Comparison of ENCODE assay signal across 10 cellular contexts in genomic region chr16:85988723-85989313, GRCh38.
DNase-seq lines count a peak whose midpoint lies in the region; ATAC-seq, FAIRE-seq and TF ChIP-seq lines count a peak whose summit lies in the region.
"Had no signal": no experiment of that assay in that cellular context is flagged by ENCODE, and none has a peak within 500 bp of the region (broad histone marks: within the 10 kb centered on the region; RNA-seq: fewer than 3 reads in every experiment).

No MANE protein-coding gene starts in this region.

- H3K4me1 ChIP-seq in gastrocnemius medialis: no peaks in the 10 kb centered on the region

- peaks cover 0 to 34% (median 12%) of the 10 kb centered on the region in 3 donors for H3K27me3 ChIP-seq in gastrocnemius medialis

- TF ChIP-seq CTCF in gastrocnemius medialis (IDR thresholded peaks at IDR 0.05 in 4 of 5, conservative IDR thresholded peaks at IDR 0.05 in 1 of 5): no peak

- no peaks in the 10 kb centered on the region for H3K9me3 ChIP-seq in gastrocnemius medialis

- peak; percentile 46; the same call in 1 of the 2 replicates for TF ChIP-seq POLR2A in GM12892 (IDR thresholded peaks at IDR 0.05; ENCODE audit: low read depth, low read length)
- TF ChIP-seq POLR2A in gastrocnemius medialis (IDR thresholded peaks at IDR 0.05): no peak

- H3K27ac ChIP-seq in gastrocnemius medialis: no peak overlapping the region

- peak; percentile 96 for FAIRE-seq in GM12892 (lab: Jason Lieb, UNC)

- DNase-seq in GM12892 (ENCODE audit: insufficient read length) (no peak), germinal center (ENCODE audit: low spot score) (peak; percentile 77), HT-29 (ENCODE audit: low spot score) (no peak), NCI-H1436 treated with DMSO at 0.1 percent for 48 hours (lab: John Stamatoyannopoulos, UW) (no peak), SW 1271 (lab: John Stamatoyannopoulos, UW) (no peak), gastrocnemius medialis (no peak)
- DNase-seq: activated effector memory CD4-positive, alpha-beta T cell treated with Interleukin-2 at 50 U/mL for 16 hours; retina had no signal

- in situ Hi-C loops in gastrocnemius medialis (cut with MboI; ENCODE audit: low sequenced_read_pairs in 4 of 4): loop anchor here in 3 of 4 donors (10.0 kb wide), 1 partner anchor 164 kb away; no protein-coding TSS in a partner anchor

- no peak overlapping the region for H3K4me3 ChIP-seq in gastrocnemius medialis

- intact Hi-C loops in gastrocnemius medialis (cut with DNase I; ENCODE audit: low total_unique reads): no loop called here

- ATAC-seq in GM19467 (IDR thresholded peaks at IDR 0.05; ENCODE audit: unreplicated experiment): peak; percentile 47
- peak; percentile 47 for ATAC-seq in HG03442 (IDR thresholded peaks at IDR 0.05; ENCODE audit: unreplicated experiment)
- no peak for ATAC-seq in gastrocnemius medialis

- no peaks in the 10 kb centered on the region for H3K36me3 ChIP-seq in gastrocnemius medialis

Comparison
In these comparisons a context has a peak if more than half of its experiments do, and no peak if none do; other contexts are left out.
1. ATAC-seq: peak in GM19467 (single experiment) and HG03442 (single experiment); none in gastrocnemius medialis (0 of 2).